ENCODE assay signal across 21 cellular contexts in genomic region chr1:32172621-32173245, GRCh38. TPM values are rescaled to one million over a fixed set of nuclear protein-coding genes. Genes with fewer than 3 reads are reported as not detected.
DNase-seq lines count a peak whose midpoint lies in the region; ATAC-seq and TF ChIP-seq lines count a peak whose summit lies in the region.
"Had no signal": no experiment of that assay in that cellular context is flagged by ENCODE, and none has a peak within 500 bp of the region (broad histone marks: within the 10 kb centered on the region; RNA-seq: fewer than 3 reads in every experiment).

No MANE protein-coding gene starts in this region.

- no peaks in the 10 kb centered on the region for H3K79me1 ChIP-seq in trophoblast cell (ENCODE audit: low read length)

- H2AK5ac ChIP-seq in trophoblast cell (ENCODE audit: low read length), result no peak overlapping the region

- no peak overlapping the region for H2AFZ ChIP-seq in GM23248
- no peak overlapping the region for H2AFZ ChIP-seq in trophoblast cell (ENCODE audit: insufficient read depth, low read length, poor library complexity)

- H2BK12ac ChIP-seq in trophoblast cell (ENCODE audit: low read length), result no peak overlapping the region

- no peak overlapping the region for H4K91ac ChIP-seq in trophoblast cell (ENCODE audit: low read depth, low read length)

- H4K20me1 ChIP-seq in BLaER1 (no peaks in the 10 kb centered on the region), GM23248 (ENCODE audit: insufficient read depth) (no peaks in the 10 kb centered on the region)

- H2BK5ac ChIP-seq in trophoblast cell (ENCODE audit: low read depth, low read length, poor library complexity), result no peak overlapping the region

- peak overlapping the region; percentile 47 for H3K4me2 ChIP-seq in BLaER1
- no peak overlapping the region for H3K4me2 ChIP-seq in GM23248 (ENCODE audit: unreplicated experiment)
- no peak overlapping the region for H3K4me2 ChIP-seq in trophoblast cell (ENCODE audit: low read length)

- no peak overlapping the region for H3K14ac ChIP-seq in trophoblast cell (ENCODE audit: low read length)

- peaks cover 16% of the 10 kb centered on the region for H3K4me1 ChIP-seq in BLaER1
- H3K4me1 ChIP-seq in GM23248 (ENCODE audit: insufficient read depth), result peaks cover 7% of the 10 kb centered on the region; the same call in 1 of the 2 replicates
- H3K4me1 ChIP-seq in BE2C, result no peaks in the 10 kb centered on the region
- no peaks in the 10 kb centered on the region for H3K4me1 ChIP-seq in upper lobe of left lung
- peaks cover 0 to 5% of the 10 kb centered on the region in 2 experiments for H3K4me1 ChIP-seq in trophoblast cell (ENCODE audit: control insufficient read depth in 1 of 2, insufficient read depth in 2 of 2, low read length in 2 of 2)
- H3K4me1 ChIP-seq: HAP-1, left lung had no signal

- H3K27me3 ChIP-seq in BLaER1 (no peaks in the 10 kb centered on the region), GM23248 (replicated peaks; ENCODE audit: insufficient read depth) (no peaks in the 10 kb centered on the region), BE2C (no peaks in the 10 kb centered on the region), upper lobe of left lung (no peaks in the 10 kb centered on the region), trophoblast cell (ENCODE audit: insufficient read depth, low read length) (no peaks in the 10 kb centered on the region)
- H3K27me3 ChIP-seq: left lung, MG63 had no signal

- no peak for TF ChIP-seq CTCF in foreskin fibroblast (IDR thresholded peaks at IDR 0.05; ENCODE audit: low read depth, low read length)
- TF ChIP-seq CTCF in BE2C (IDR thresholded peaks at IDR 0.05; ENCODE audit: low read depth, low read length), result no peak
- TF ChIP-seq CTCF in upper lobe of left lung (IDR thresholded peaks at IDR 0.05), result no peak

- no peak overlapping the region for H3K4ac ChIP-seq in trophoblast cell (ENCODE audit: low read depth, low read length)

- H3K9me3 ChIP-seq in BLaER1 (no peaks in the 10 kb centered on the region), GM23248 (ENCODE audit: low read depth) (no peaks in the 10 kb centered on the region), T-helper 17 cell (ENCODE audit: control insufficient read depth, low read length, poor library complexity, severe bottlenecking) (no peaks in the 10 kb centered on the region), BE2C (no peaks in the 10 kb centered on the region), upper lobe of left lung (no peaks in the 10 kb centered on the region), trophoblast cell (ENCODE audit: insufficient read depth, low read depth, low read length) (no peaks in the 10 kb centered on the region)
- H3K9me3 ChIP-seq: HAP-1, left lung, MG63 had no signal

- H2BK120ac ChIP-seq in trophoblast cell (ENCODE audit: insufficient read depth, low read length, poor library complexity), result no peak overlapping the region

- TF ChIP-seq EP300 in upper lobe of left lung (IDR thresholded peaks at IDR 0.05), result no peak

- H3K4me1 Mint-ChIP-seq in T-helper 17 cell, result peaks cover 8% of the 10 kb centered on the region

- H3K27ac Mint-ChIP-seq in T-helper 17 cell, result peak overlapping the region; percentile 65
- H3K27ac Mint-ChIP-seq: stimulated activated naive B cell treated with anti-CD40 and anti-IgM and Interleukin-4, amounts not matched to agents 10 μg/mL and 1 μg/mL and 100 μg/mL, for 72 hours had no signal

- peaks cover 77% of the 10 kb centered on the region for H3K36me3 ChIP-seq in BLaER1
- H3K36me3 ChIP-seq in GM23248 (ENCODE audit: low read depth), result peaks cover 47% of the 10 kb centered on the region
- peaks cover 3% of the 10 kb centered on the region; the same call in 1 of the 2 replicates for H3K36me3 ChIP-seq in BE2C
- H3K36me3 ChIP-seq in upper lobe of left lung, result peaks cover 16 to 74% (median 44%) of the 10 kb centered on the region in 4 donors
- peaks cover 26 to 45% of the 10 kb centered on the region in 2 experiments for H3K36me3 ChIP-seq in trophoblast cell (ENCODE audit: control insufficient read depth in 1 of 2, insufficient read depth in 2 of 2, low read length in 2 of 2)

- H3K18ac ChIP-seq in trophoblast cell (ENCODE audit: low read length), result no peak overlapping the region

- no peak for TF ChIP-seq POLR2A in upper lobe of left lung (IDR thresholded peaks at IDR 0.05)

- no peak overlapping the region for H3K27ac ChIP-seq in BLaER1
- no peak overlapping the region for H3K27ac ChIP-seq in GM23248
- H3K27ac ChIP-seq in upper lobe of left lung, result no peak overlapping the region
- no peak overlapping the region for H3K27ac ChIP-seq in trophoblast cell (ENCODE audit: low read depth, low read length)
- H3K27ac ChIP-seq: C4-2B, left lung had no signal

- DNase-seq in GM23248, result peak; percentile 51
- DNase-seq in T-helper 17 cell, result no peak
- DNase-seq in foreskin fibroblast, result peak; percentile 25 to 60
- no peak for DNase-seq in BE2C
- no peak for DNase-seq in upper lobe of left lung
- no peak for DNase-seq in trophoblast cell
- DNase-seq: activated CD4-positive, alpha-beta T cell treated with anti-CD3 and anti-CD28 coated beads for 4 hours; central memory CD4-positive, alpha-beta T cell; hippocampal formation; left lung; MG63; natural killer cell; retina; stimulated activated CD4-positive, alpha-beta T cell treated with anti-CD3 and anti-CD28 coated beads, Interleukin-4, amount 100 ng/mL, for 4 hours; stimulated activated naive B cell treated with anti-CD40 and anti-IgM and Interleukin-4, amounts not matched to agents 10 μg/mL and 1 μg/mL and 100 μg/mL, for 72 hours had no signal

- H3K9ac ChIP-seq in BLaER1 (no peak overlapping the region), GM23248 (no peak overlapping the region), trophoblast cell (ENCODE audit: low read length) (no peak overlapping the region)

- H3K9me2 ChIP-seq in GM23248 (ENCODE audit: insufficient read depth), result no peaks in the 10 kb centered on the region

- H3K79me2 ChIP-seq in GM23248 (ENCODE audit: insufficient read depth) (no peaks in the 10 kb centered on the region), trophoblast cell (ENCODE audit: control insufficient read depth, insufficient read depth, low read length, poor library complexity) (no peaks in the 10 kb centered on the region)

- H3K27me3 Mint-ChIP-seq in T-helper 17 cell, result no peaks in the 10 kb centered on the region
- H3K27me3 Mint-ChIP-seq: stimulated activated naive B cell treated with anti-CD40 and anti-IgM and Interleukin-4, amounts not matched to agents 10 μg/mL and 1 μg/mL and 100 μg/mL, for 72 hours had no signal

- H3K23ac ChIP-seq in trophoblast cell (ENCODE audit: low read length), result no peak overlapping the region

- WGBS in GM23248 (ENCODE audit: low coverage in 1 of 2, low lambda C conversion rate in 2 of 2, missing lambda C conversion rate in 2 of 2), 2 experiments, result 100% methylated on average over 1 of the region's 1 CpG
- 97 to 100% methylated on average over 1 of the region's 1 CpG for WGBS in upper lobe of left lung, 2 donors
- WGBS in trophoblast cell (ENCODE audit: extremely low coverage, insufficient coverage, insufficient read length), result no CpG with 5 or more reads among the region's 1 CpG

- no peak overlapping the region for H3K4me3 ChIP-seq in BLaER1
- H3K4me3 ChIP-seq in GM23248, result no peak overlapping the region
- no peak overlapping the region for H3K4me3 ChIP-seq in foreskin fibroblast (ENCODE audit: low read depth in 1 of 2, low read length in 2 of 2)
- no peak overlapping the region for H3K4me3 ChIP-seq in BE2C (ENCODE audit: low read depth, low read length)
- H3K4me3 ChIP-seq in upper lobe of left lung, result no peak overlapping the region
- H3K4me3 ChIP-seq in trophoblast cell (ENCODE audit: low read depth, low read length), result no peak overlapping the region
- H3K4me3 ChIP-seq: HAP-1, left lung, MG63 had no signal

- peaks cover 14% of the 10 kb centered on the region for H3F3A ChIP-seq in GM23248 (ENCODE audit: insufficient read depth)

- H4K12ac ChIP-seq in trophoblast cell (ENCODE audit: low read depth, low read length), result no peak overlapping the region

- H3K36me3 Mint-ChIP-seq in T-helper 17 cell (ENCODE audit: low read depth), result peaks cover 8% of the 10 kb centered on the region

- H4K8ac ChIP-seq in trophoblast cell (ENCODE audit: low read depth, low read length), result no peak overlapping the region

- H3K4me3 Mint-ChIP-seq in T-helper 17 cell, result no peak overlapping the region
- H3K4me3 Mint-ChIP-seq: natural killer cell; stimulated activated naive B cell treated with anti-CD40 and anti-IgM and Interleukin-4, amounts not matched to agents 10 μg/mL and 1 μg/mL and 100 μg/mL, for 72 hours had no signal

- in situ Hi-C loops in GM23248 (cut with MboI), result no loop called here

- no peak for ATAC-seq in T-helper 17 cell
- ATAC-seq in upper lobe of left lung (ENCODE audit: low FRiP score in 2 of 2), result no peak
- ATAC-seq in GM21786 (IDR thresholded peaks at IDR 0.05; ENCODE audit: unreplicated experiment), result no peak
- ATAC-seq: left lung; natural killer cell; SK-N-SH treated with all-trans-retinoic acid at 6 μM for 48 hours; stimulated activated naive B cell treated with anti-CD40 and anti-IgM and Interleukin-4, amounts not matched to agents 10 μg/mL and 1 μg/mL and 100 μg/mL, for 72 hours had no signal

RNA-seq across cellular contexts. Expression of gene TXLNA, which starts 6.7 kb away (rescaled TPM):
- total RNA-seq in GM23248 (2014; rRNA removed; shearing (Covaris generic)), result 92.1 and 99.9 TPM in 2 replicates
- polyA plus RNA-seq in GM23248 (2016; fragmentation: Nextera tagmentation; extraction: Ambion mirVana), result 77.5 and 77.6 TPM in 2 replicates
- 10 to 100 TPM; 22.9 to 24.6 TPM for total RNA-seq in T-helper 17 cell
- polyA plus RNA-seq in BE2C (2012; ENCODE audit: insufficient read depth, insufficient read length, low read depth), result 27.4 TPM
- total RNA-seq in upper lobe of left lung, result 10 to 100 TPM; 29.3 to 57.5 (median 47.5) TPM
- polyA plus RNA-seq in trophoblast cell (2013), result 22.4 and 22.7 TPM in 2 replicates

RNA-seq across cellular contexts. Expression of gene CCDC28B, which starts 27.7 kb away (rescaled TPM):
- 10.4 and 17.7 TPM in 2 replicates for total RNA-seq in GM23248 (2014; rRNA removed; shearing (Covaris generic))
- 19.7 TPM in 2 replicates for polyA plus RNA-seq in GM23248 (2016; fragmentation: Nextera tagmentation; extraction: Ambion mirVana)
- total RNA-seq in T-helper 17 cell (1 to 10 TPM; 4.7 to 4.9 TPM), upper lobe of left lung (1 to 10 TPM in 5 of 6 donors, under 1 TPM in 1; 0.98 to 4.2 (median 3.2) TPM)
- 79.9 TPM for polyA plus RNA-seq in BE2C (2012; ENCODE audit: insufficient read depth, insufficient read length, low read depth)
- polyA plus RNA-seq in trophoblast cell (2013), result 12.7 and 13.6 TPM in 2 replicates

RNA-seq across cellular contexts. Expression of gene IQCC, which starts 32.7 kb away (rescaled TPM):
- total RNA-seq in GM23248 (2014; rRNA removed; shearing (Covaris generic)), result 0.97 and 1.4 TPM in 2 replicates
- 1.7 and 2.2 TPM in 2 replicates for polyA plus RNA-seq in GM23248 (2016; fragmentation: Nextera tagmentation; extraction: Ambion mirVana)
- total RNA-seq in T-helper 17 cell (1 to 10 TPM; 3.2 to 4.1 TPM), upper lobe of left lung (1 to 10 TPM in 5 of 6 donors, under 1 TPM in 1; 0.55 to 6.3 (median 1.9) TPM)
- 2.8 TPM for polyA plus RNA-seq in BE2C (2012; ENCODE audit: insufficient read depth, insufficient read length, low read depth)
- 2.3 TPM in 2 replicates for polyA plus RNA-seq in trophoblast cell (2013)

RNA-seq across cellular contexts. Expression of gene DCDC2B, which starts 36.2 kb away (rescaled TPM):
- not detected in 2 replicates for total RNA-seq in GM23248 (2014; rRNA removed; shearing (Covaris generic))
- 0.21 and 0.25 TPM in 2 replicates for polyA plus RNA-seq in GM23248 (2016; fragmentation: Nextera tagmentation; extraction: Ambion mirVana)
- total RNA-seq in T-helper 17 cell, result not detected
- polyA plus RNA-seq in BE2C (2012; ENCODE audit: insufficient read depth, insufficient read length, low read depth), result not detected
- total RNA-seq in upper lobe of left lung, result 10 to 100 TPM in 1 of 6 donors, 1 to 10 TPM in 4, under 1 TPM in 1; 0.11 to 11.4 (median 4.5) TPM
- not detected in 2 replicates for polyA plus RNA-seq in trophoblast cell (2013)
- total RNA-seq: epithelial cell of proximal tubule, natural killer cell had no signal

RNA-seq across cellular contexts. Expression of gene TMEM234, which starts 49.4 kb away (rescaled TPM):
- total RNA-seq in GM23248 (2014; rRNA removed; shearing (Covaris generic)), result 12.5 and 23.5 TPM in 2 replicates
- 25.6 and 26.1 TPM in 2 replicates for polyA plus RNA-seq in GM23248 (2016; fragmentation: Nextera tagmentation; extraction: Ambion mirVana)
- 10 to 100 TPM; 13.1 to 18.8 TPM for total RNA-seq in T-helper 17 cell
- 9.9 TPM for polyA plus RNA-seq in BE2C (2012; ENCODE audit: insufficient read depth, insufficient read length, low read depth)
- 10 to 100 TPM; 14.9 to 62.9 (median 21.1) TPM for total RNA-seq in upper lobe of left lung
- 10.1 and 10.9 TPM in 2 replicates for polyA plus RNA-seq in trophoblast cell (2013)

Comparison
In these comparisons a context has a peak if more than half of its experiments do, and no peak if none do; other contexts are left out.
1. DNase-seq: peak in GM23248 (single experiment) and foreskin fibroblast (2 of 2); none in T-helper 17 cell (0 of 3), BE2C (single experiment), upper lobe of left lung (0 of 2) and trophoblast cell (0 of 2).